In genomic region chr1:150626150-150626549, GRCh38 we compare ENCODE assay signal across 13 cellular contexts. TPM values are rescaled to one million over a fixed set of nuclear protein-coding genes. Genes with fewer than 3 reads are reported as not detected.
DNase-seq lines count a peak whose midpoint lies in the region; ATAC-seq and TF ChIP-seq lines count a peak whose summit lies in the region.
"Had no signal": no experiment of that assay in that cellular context is flagged by ENCODE, and none has a peak within 500 bp of the region (broad histone marks: within the 10 kb centered on the region; RNA-seq: fewer than 3 reads in every experiment).

No MANE protein-coding gene starts in this region.

- H3K36me3 ChIP-seq in ovary = no peaks in the 10 kb centered on the region

- no peak for ATAC-seq in HG02840 (IDR thresholded peaks at IDR 0.05; ENCODE audit: low FRiP score, unreplicated experiment)
- ATAC-seq: HepG2, T-helper 17 cell had no signal

- no peak for TF ChIP-seq CTCF in ovary (IDR thresholded peaks at IDR 0.05)

- H3K4me1 ChIP-seq in ovary (ENCODE audit: insufficient read depth) = peaks cover 17% of the 10 kb centered on the region

- no peak for TF ChIP-seq POLR2A in ovary (IDR thresholded peaks at IDR 0.05)

- H3K27me3 Mint-ChIP-seq in activated naive CD4-positive, alpha-beta T cell treated with anti-CD3 and anti-CD28 coated beads for 36 hours (ENCODE audit: low read depth) = no peaks in the 10 kb centered on the region
- no peaks in the 10 kb centered on the region for H3K27me3 Mint-ChIP-seq in activated naive CD4-positive, alpha-beta T cell treated with anti-CD3 and anti-CD28 coated beads, Interleukin-2, amount 50 U/mL, for 24 hours
- no peaks in the 10 kb centered on the region for H3K27me3 Mint-ChIP-seq in stimulated activated naive CD8-positive, alpha-beta T cell treated with anti-CD3 and anti-CD28 coated beads, Interleukin-15, Interleukin-2, amounts not matched to agents 100 ng/mL and 50 ng/mL, for 24 hours
- H3K27me3 Mint-ChIP-seq: T-helper 17 cell had no signal

- peak overlapping the region; percentile 88 for H3K27ac Mint-ChIP-seq in activated naive CD4-positive, alpha-beta T cell treated with anti-CD3 and anti-CD28 coated beads for 36 hours
- H3K27ac Mint-ChIP-seq in activated naive CD4-positive, alpha-beta T cell treated with anti-CD3 and anti-CD28 coated beads, Interleukin-2, amount 50 U/mL, for 24 hours = peak overlapping the region; percentile 9
- H3K27ac Mint-ChIP-seq in stimulated activated naive CD8-positive, alpha-beta T cell treated with anti-CD3 and anti-CD28 coated beads, Interleukin-15, Interleukin-2, amounts not matched to agents 100 ng/mL and 50 ng/mL, for 24 hours = peak overlapping the region; percentile 87

- no peaks in the 10 kb centered on the region for H3K27me3 ChIP-seq in ovary

- 83 to 91% (median 84%) methylated on average over 2 of the region's 2 CpGs for WGBS in ovary, 3 donors

- DNase-seq in activated naive CD4-positive, alpha-beta T cell treated with anti-CD3 and anti-CD28 coated beads for 36 hours = no peak
- no peak for DNase-seq in activated naive CD4-positive, alpha-beta T cell treated with anti-CD3 and anti-CD28 coated beads, Interleukin-2, amount 50 U/mL, for 16 hours
- DNase-seq in head of caudate nucleus (peak; percentile 37 to 94 (median 75)), NCI-H1694 (lab: John Stamatoyannopoulos, UW) (no peak), ovary (no peak)
- DNase-seq: DMS153, NCI-H1092 treated with DMSO at 0.1 percent for 48 hours, NCI-H446, T-helper 17 cell had no signal

- CTCF ChIA-PET in activated naive CD4-positive, alpha-beta T cell treated with anti-CD3 and anti-CD28 coated beads for 36 hours (lab: Charles Lee) = interaction anchor here (1.4 kb wide), 1 partner anchor 64 kb away, joined by 4 read pairs; no protein-coding TSS in a partner anchor

- H3K4me3 ChIP-seq in ovary = no peak overlapping the region

- no peak for TF ChIP-seq EP300 in ovary (IDR thresholded peaks at IDR 0.05)

- no peak overlapping the region for H3K4me3 Mint-ChIP-seq in activated naive CD4-positive, alpha-beta T cell treated with anti-CD3 and anti-CD28 coated beads for 36 hours
- peak overlapping the region; percentile 26 for H3K4me3 Mint-ChIP-seq in activated naive CD4-positive, alpha-beta T cell treated with anti-CD3 and anti-CD28 coated beads, Interleukin-2, amount 50 U/mL, for 24 hours
- H3K4me3 Mint-ChIP-seq in stimulated activated naive CD8-positive, alpha-beta T cell treated with anti-CD3 and anti-CD28 coated beads, Interleukin-15, Interleukin-2, amounts not matched to agents 100 ng/mL and 50 ng/mL, for 24 hours = peak overlapping the region; percentile 62
- H3K4me3 Mint-ChIP-seq: T-helper 17 cell had no signal

- no peaks in the 10 kb centered on the region for H3K9me3 Mint-ChIP-seq in activated naive CD4-positive, alpha-beta T cell treated with anti-CD3 and anti-CD28 coated beads for 36 hours
- no peaks in the 10 kb centered on the region for H3K9me3 Mint-ChIP-seq in activated naive CD4-positive, alpha-beta T cell treated with anti-CD3 and anti-CD28 coated beads, Interleukin-2, amount 50 U/mL, for 24 hours
- H3K9me3 Mint-ChIP-seq in stimulated activated naive CD8-positive, alpha-beta T cell treated with anti-CD3 and anti-CD28 coated beads, Interleukin-15, Interleukin-2, amounts not matched to agents 100 ng/mL and 50 ng/mL, for 24 hours = no peaks in the 10 kb centered on the region

- H3K4me1 Mint-ChIP-seq in activated naive CD4-positive, alpha-beta T cell treated with anti-CD3 and anti-CD28 coated beads for 36 hours (ENCODE audit: low read depth) = peaks cover 73% of the 10 kb centered on the region
- H3K4me1 Mint-ChIP-seq in activated naive CD4-positive, alpha-beta T cell treated with anti-CD3 and anti-CD28 coated beads, Interleukin-2, amount 50 U/mL, for 24 hours = peaks cover 54% of the 10 kb centered on the region
- H3K4me1 Mint-ChIP-seq in stimulated activated naive CD8-positive, alpha-beta T cell treated with anti-CD3 and anti-CD28 coated beads, Interleukin-15, Interleukin-2, amounts not matched to agents 100 ng/mL and 50 ng/mL, for 24 hours (ENCODE audit: low read depth) = peaks cover 7% of the 10 kb centered on the region

- H3K9me3 ChIP-seq in ovary = no peaks in the 10 kb centered on the region

- intact Hi-C loops in activated naive CD4-positive, alpha-beta T cell treated with anti-CD3 and anti-CD28 coated beads for 36 hours (cut with micrococcal nuclease) = loop anchor here (10.0 kb wide), 1 partner anchor 141 kb away; the partner anchor contains the start of gene TARS2
- intact Hi-C loops in head of caudate nucleus (cut with DNase I) (loop anchor here (5.0 kb wide), 2 partner anchors 49 to 64 kb away; partner anchors contain the start of gene MCL1), ovary (cut with DNase I) (loop anchor here in 3 of 4 donors (5.0 to 10.0 kb wide), 3 partner anchors 64 to 346 kb away; partner anchors contain the start of gene CERS2 (in 1 of the 3))

- H3K36me3 Mint-ChIP-seq in activated naive CD4-positive, alpha-beta T cell treated with anti-CD3 and anti-CD28 coated beads for 36 hours (ENCODE audit: low read depth) = peaks cover 57% of the 10 kb centered on the region
- peaks cover 21% of the 10 kb centered on the region for H3K36me3 Mint-ChIP-seq in activated naive CD4-positive, alpha-beta T cell treated with anti-CD3 and anti-CD28 coated beads, Interleukin-2, amount 50 U/mL, for 24 hours
- H3K36me3 Mint-ChIP-seq in stimulated activated naive CD8-positive, alpha-beta T cell treated with anti-CD3 and anti-CD28 coated beads, Interleukin-15, Interleukin-2, amounts not matched to agents 100 ng/mL and 50 ng/mL, for 24 hours (ENCODE audit: low read depth) = peaks cover 66% of the 10 kb centered on the region

- no peak overlapping the region for H3K27ac ChIP-seq in ovary

RNA-seq across cellular contexts. Expression of gene ENSA, which starts 3.3 kb away (rescaled TPM):
- total RNA-seq in activated naive CD4-positive, alpha-beta T cell treated with anti-CD3 and anti-CD28 coated beads for 36 hours = 100 to 1,000 TPM; 187 to 193 TPM
- 100 to 1,000 TPM; 134 to 196 (median 152) TPM for total RNA-seq in ovary
- polyA plus RNA-seq in ovary = 100 to 1,000 TPM; 111 to 193 TPM

RNA-seq across cellular contexts. Expression of gene MCL1, which starts 46.7 kb away (rescaled TPM):
- total RNA-seq in activated naive CD4-positive, alpha-beta T cell treated with anti-CD3 and anti-CD28 coated beads for 36 hours = 100 to 1,000 TPM; 228 to 235 TPM
- 100 to 1,000 TPM in 6 of 7 donors, 10 to 100 TPM in 1; 91.1 to 280 (median 145) TPM for total RNA-seq in ovary
- polyA plus RNA-seq in ovary = 100 to 1,000 TPM in 1 of 2 donors, 10 to 100 TPM in 1; 74.2 to 209 TPM

Comparison
In these comparisons a context has a peak if more than half of its experiments do, and no peak if none do; other contexts are left out.
1. DNase-seq: peak in head of caudate nucleus (42 of 42); none in activated naive CD4-positive, alpha-beta T cell treated with anti-CD3 and anti-CD28 coated beads for 36 hours (single experiment), activated naive CD4-positive, alpha-beta T cell treated with anti-CD3 and anti-CD28 coated beads, Interleukin-2, amount 50 U/mL, for 16 hours (single experiment), NCI-H1694 (single experiment) and ovary (0 of 5).
2. H3K27ac Mint-ChIP-seq: peak in every context shown above with its lines; median percentile 88 in activated naive CD4-positive, alpha-beta T cell treated with anti-CD3 and anti-CD28 coated beads for 36 hours; 87 in stimulated activated naive CD8-positive, alpha-beta T cell treated with anti-CD3 and anti-CD28 coated beads, Interleukin-15, Interleukin-2, amounts not matched to agents 100 ng/mL and 50 ng/mL, for 24 hours; 9 in activated naive CD4-positive, alpha-beta T cell treated with anti-CD3 and anti-CD28 coated beads, Interleukin-2, amount 50 U/mL, for 24 hours.